1 cellular context compared by ENCODE assay signal in the genomic region with DNA sequence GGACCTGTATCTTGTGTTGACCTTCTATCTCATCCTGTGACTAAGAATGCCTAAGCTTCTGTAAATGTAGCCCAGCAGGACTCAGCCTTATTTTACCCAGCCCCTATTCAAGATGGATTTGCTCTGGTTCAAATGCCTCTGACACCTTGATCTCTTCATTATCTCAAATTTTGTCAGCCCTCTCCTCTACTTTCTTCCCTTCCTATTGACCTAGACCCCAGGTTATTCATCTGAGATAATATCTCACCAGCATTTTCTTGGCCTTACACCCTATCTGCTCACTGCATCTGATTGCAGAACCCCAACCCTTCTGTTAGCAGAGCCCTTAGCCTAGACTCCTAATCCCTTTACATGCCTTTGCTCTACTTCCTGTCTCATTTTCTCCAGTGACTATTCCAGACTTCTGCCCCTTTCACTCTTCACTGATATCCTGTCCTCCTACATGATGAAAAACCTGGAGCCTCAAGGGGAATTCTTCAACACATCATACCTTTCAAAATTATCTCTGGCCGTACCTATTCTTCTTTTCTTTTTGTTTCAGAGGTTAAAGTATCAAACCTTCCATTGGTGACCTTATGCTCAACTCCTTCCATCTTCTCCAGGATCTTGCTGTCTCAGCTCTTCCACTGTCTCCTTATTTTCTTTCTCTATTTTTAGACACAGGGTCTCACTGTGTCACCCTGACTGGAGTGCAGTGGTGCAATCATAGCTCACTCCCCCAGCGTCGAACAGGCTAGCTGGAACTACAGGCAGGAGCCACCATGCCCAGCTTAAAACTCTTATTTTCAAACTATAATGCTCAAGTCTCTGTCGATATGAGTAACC.
TF ChIP-seq lines count a peak whose summit lies in the region.

No MANE protein-coding gene starts in this region.

TF ChIP-seq in K562, 482 proteins besides CTCF, POLR2A, EP300 and RAD21 (continued from another document and continues in another):
- TF ChIP-seq, protein P1, sequence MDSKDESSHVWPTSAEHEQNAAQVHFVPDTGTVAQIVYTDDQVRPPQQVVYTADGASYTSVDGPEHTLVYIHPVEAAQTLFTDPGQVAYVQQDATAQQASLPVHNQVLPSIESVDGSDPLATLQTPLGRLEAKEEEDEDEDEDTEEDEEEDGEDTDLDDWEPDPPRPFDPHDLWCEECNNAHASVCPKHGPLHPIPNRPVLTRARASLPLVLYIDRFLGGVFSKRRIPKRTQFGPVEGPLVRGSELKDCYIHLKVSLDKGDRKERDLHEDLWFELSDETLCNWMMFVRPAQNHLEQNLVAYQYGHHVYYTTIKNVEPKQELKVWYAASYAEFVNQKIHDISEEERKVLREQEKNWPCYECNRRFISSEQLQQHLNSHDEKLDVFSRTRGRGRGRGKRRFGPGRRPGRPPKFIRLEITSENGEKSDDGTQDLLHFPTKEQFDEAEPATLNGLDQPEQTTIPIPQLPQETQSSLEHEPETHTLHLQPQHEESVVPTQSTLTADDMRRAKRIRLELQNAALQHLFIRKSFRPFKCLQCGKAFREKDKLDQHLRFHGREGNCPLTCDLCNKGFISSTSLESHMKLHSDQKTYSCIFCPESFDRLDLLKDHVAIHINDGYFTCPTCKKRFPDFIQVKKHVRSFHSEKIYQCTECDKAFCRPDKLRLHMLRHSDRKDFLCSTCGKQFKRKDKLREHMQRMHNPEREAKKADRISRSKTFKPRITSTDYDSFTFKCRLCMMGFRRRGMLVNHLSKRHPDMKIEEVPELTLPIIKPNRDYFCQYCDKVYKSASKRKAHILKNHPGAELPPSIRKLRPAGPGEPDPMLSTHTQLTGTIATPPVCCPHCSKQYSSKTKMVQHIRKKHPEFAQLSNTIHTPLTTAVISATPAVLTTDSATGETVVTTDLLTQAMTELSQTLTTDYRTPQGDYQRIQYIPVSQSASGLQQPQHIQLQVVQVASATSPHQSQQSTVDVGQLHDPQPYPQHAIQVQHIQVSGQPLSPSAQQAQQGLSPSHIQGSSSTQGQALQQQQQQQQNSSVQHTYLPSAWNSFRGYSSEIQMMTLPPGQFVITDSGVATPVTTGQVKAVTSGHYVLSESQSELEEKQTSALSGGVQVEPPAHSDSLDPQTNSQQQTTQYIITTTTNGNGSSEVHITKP (IDR thresholded peaks at IDR 0.05; ENCODE audit: partially characterized antibody) = no peak
- TF ChIP-seq, protein P2, sequence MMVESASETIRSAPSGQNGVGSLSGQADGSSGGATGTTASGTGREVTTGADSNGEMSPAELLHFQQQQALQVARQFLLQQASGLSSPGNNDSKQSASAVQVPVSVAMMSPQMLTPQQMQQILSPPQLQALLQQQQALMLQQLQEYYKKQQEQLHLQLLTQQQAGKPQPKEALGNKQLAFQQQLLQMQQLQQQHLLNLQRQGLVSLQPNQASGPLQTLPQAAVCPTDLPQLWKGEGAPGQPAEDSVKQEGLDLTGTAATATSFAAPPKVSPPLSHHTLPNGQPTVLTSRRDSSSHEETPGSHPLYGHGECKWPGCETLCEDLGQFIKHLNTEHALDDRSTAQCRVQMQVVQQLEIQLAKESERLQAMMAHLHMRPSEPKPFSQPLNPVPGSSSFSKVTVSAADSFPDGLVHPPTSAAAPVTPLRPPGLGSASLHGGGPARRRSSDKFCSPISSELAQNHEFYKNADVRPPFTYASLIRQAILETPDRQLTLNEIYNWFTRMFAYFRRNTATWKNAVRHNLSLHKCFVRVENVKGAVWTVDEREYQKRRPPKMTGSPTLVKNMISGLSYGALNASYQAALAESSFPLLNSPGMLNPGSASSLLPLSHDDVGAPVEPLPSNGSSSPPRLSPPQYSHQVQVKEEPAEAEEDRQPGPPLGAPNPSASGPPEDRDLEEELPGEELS (CRISPR knock-in tag; IDR thresholded peaks at IDR 0.05; ENCODE audit: borderline replicate concordance) = no peak
- TF ChIP-seq, protein P3, sequence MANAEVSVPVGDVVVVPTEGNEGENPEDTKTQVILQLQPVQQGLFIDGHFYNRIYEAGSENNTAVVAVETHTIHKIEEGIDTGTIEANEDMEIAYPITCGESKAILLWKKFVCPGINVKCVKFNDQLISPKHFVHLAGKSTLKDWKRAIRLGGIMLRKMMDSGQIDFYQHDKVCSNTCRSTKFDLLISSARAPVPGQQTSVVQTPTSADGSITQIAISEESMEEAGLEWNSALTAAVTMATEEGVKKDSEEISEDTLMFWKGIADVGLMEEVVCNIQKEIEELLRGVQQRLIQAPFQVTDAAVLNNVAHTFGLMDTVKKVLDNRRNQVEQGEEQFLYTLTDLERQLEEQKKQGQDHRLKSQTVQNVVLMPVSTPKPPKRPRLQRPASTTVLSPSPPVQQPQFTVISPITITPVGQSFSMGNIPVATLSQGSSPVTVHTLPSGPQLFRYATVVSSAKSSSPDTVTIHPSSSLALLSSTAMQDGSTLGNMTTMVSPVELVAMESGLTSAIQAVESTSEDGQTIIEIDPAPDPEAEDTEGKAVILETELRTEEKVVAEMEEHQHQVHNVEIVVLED (CRISPR knock-in tag; IDR thresholded peaks at IDR 0.05) = no peak
- no peak for TF ChIP-seq CBX2 (IDR thresholded peaks at IDR 0.05; ENCODE audit: insufficient read depth, low read length, poor library complexity, severe bottlenecking)
- TF ChIP-seq, protein P4, sequence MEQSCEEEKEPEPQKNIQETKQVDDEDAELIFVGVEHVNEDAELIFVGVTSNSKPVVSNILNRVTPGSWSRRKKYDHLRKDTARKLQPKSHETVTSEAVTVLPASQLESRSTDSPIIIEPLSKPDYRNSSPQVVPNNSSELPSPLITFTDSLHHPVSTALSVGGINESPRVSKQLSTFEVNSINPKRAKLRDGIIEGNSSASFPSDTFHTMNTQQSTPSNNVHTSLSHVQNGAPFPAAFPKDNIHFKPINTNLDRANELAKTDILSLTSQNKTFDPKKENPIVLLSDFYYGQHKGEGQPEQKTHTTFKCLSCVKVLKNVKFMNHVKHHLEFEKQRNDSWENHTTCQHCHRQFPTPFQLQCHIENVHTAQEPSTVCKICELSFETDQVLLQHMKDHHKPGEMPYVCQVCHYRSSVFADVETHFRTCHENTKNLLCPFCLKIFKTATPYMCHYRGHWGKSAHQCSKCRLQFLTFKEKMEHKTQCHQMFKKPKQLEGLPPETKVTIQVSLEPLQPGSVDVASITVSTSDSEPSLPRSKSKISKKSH (CRISPR knock-in tag; IDR thresholded peaks at IDR 0.05) = no peak
- TF ChIP-seq MEF2D (tag; conservative IDR thresholded peaks at IDR 0.05; ENCODE audit: low read depth) = peak; percentile 96
- TF ChIP-seq, protein P5, sequence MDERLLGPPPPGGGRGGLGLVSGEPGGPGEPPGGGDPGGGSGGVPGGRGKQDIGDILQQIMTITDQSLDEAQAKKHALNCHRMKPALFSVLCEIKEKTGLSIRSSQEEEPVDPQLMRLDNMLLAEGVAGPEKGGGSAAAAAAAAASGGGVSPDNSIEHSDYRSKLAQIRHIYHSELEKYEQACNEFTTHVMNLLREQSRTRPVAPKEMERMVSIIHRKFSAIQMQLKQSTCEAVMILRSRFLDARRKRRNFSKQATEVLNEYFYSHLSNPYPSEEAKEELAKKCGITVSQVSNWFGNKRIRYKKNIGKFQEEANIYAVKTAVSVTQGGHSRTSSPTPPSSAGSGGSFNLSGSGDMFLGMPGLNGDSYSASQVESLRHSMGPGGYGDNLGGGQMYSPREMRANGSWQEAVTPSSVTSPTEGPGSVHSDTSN (CRISPR knock-in tag; IDR thresholded peaks at IDR 0.05; ENCODE audit: low read depth) = no peak
- TF ChIP-seq, protein P5 (tag; conservative IDR thresholded peaks at IDR 0.05; ENCODE audit: low read depth) = peak; percentile 60
- TF ChIP-seq NEUROD1 (IDR thresholded peaks at IDR 0.05; ENCODE audit: borderline replicate concordance, low read depth, low read length, partially characterized antibody) = no peak
- no peak for TF ChIP-seq ZNF232 (CRISPR knock-in tag; IDR thresholded peaks at IDR 0.05)
- TF ChIP-seq SIN3B (IDR thresholded peaks at IDR 0.05; ENCODE audit: low read depth) = no peak
- TF ChIP-seq MIER1 (IDR thresholded peaks at IDR 0.05; ENCODE audit: low read depth) = no peak
- TF ChIP-seq, protein P6, sequence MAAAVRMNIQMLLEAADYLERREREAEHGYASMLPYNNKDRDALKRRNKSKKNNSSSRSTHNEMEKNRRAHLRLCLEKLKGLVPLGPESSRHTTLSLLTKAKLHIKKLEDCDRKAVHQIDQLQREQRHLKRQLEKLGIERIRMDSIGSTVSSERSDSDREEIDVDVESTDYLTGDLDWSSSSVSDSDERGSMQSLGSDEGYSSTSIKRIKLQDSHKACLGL (CRISPR knock-in tag; IDR thresholded peaks at IDR 0.05; ENCODE audit: borderline replicate concordance, poor library complexity, severe bottlenecking) = peak; percentile 77
- no peak for TF ChIP-seq PML (IDR thresholded peaks at IDR 0.05; ENCODE audit: low read length)
- no peak for TF ChIP-seq PCBP1 (IDR thresholded peaks at IDR 0.05; ENCODE audit: low read depth, low read length, poor library complexity, severe bottlenecking)
- peak; percentile 48; the same call in 1 of the 2 replicates for TF ChIP-seq ZNF507 (tag; conservative IDR thresholded peaks at IDR 0.05)
- no peak for TF ChIP-seq TCF3 (CRISPR knock-in tag; IDR thresholded peaks at IDR 0.05)
- TF ChIP-seq U2AF1 (optimal IDR thresholded peaks at IDR 0.05; ENCODE audit: low read depth, low read length) = no peak
- TF ChIP-seq RHOXF2B (CRISPR knock-in tag; conservative IDR thresholded peaks at IDR 0.05) = no peak
- no peak for TF ChIP-seq YY1 (IDR thresholded peaks at IDR 0.05; ENCODE audit: borderline replicate concordance in 1 of 3, control insufficient read depth in 1 of 3, extremely low read depth in 1 of 3, insufficient read depth in 3 of 3, insufficient read length in 1 of 3, insufficient replicate concordance in 2 of 3, low read depth in 1 of 3, low read length in 2 of 3)
- TF ChIP-seq ZNF324 (CRISPR knock-in tag; IDR thresholded peaks at IDR 0.05) = peak; percentile 82
- TF ChIP-seq, protein P7, sequence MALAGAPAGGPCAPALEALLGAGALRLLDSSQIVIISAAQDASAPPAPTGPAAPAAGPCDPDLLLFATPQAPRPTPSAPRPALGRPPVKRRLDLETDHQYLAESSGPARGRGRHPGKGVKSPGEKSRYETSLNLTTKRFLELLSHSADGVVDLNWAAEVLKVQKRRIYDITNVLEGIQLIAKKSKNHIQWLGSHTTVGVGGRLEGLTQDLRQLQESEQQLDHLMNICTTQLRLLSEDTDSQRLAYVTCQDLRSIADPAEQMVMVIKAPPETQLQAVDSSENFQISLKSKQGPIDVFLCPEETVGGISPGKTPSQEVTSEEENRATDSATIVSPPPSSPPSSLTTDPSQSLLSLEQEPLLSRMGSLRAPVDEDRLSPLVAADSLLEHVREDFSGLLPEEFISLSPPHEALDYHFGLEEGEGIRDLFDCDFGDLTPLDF (CRISPR knock-in tag; IDR thresholded peaks at IDR 0.05) = no peak
- no peak for TF ChIP-seq KHSRP (IDR thresholded peaks at IDR 0.05)
- TF ChIP-seq SAFB2 (IDR thresholded peaks at IDR 0.05; ENCODE audit: borderline replicate concordance, low read depth, low read length, severe bottlenecking) = no peak
- TF ChIP-seq, protein P8, sequence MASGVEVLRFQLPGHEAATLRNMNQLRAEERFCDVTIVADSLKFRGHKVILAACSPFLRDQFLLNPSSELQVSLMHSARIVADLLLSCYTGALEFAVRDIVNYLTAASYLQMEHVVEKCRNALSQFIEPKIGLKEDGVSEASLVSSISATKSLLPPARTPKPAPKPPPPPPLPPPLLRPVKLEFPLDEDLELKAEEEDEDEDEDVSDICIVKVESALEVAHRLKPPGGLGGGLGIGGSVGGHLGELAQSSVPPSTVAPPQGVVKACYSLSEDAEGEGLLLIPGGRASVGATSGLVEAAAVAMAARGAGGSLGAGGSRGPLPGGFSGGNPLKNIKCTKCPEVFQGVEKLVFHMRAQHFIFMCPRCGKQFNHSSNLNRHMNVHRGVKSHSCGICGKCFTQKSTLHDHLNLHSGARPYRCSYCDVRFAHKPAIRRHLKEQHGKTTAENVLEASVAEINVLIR (CRISPR knock-in tag; IDR thresholded peaks at IDR 0.05) = peak; percentile 82
- no peak; the same call in 1 of the 2 replicates for TF ChIP-seq EHMT2 (IDR thresholded peaks at IDR 0.05)
- peak; percentile 95 for TF ChIP-seq MTF1 (CRISPR knock-in tag; IDR thresholded peaks at IDR 0.05; ENCODE audit: borderline replicate concordance)
- TF ChIP-seq TOE1 (IDR thresholded peaks at IDR 0.05; ENCODE audit: borderline replicate concordance) = no peak
- TF ChIP-seq TOE1 (CRISPR knock-in tag; IDR thresholded peaks at IDR 0.05; ENCODE audit: borderline replicate concordance, low read depth) = no peak
- peak; percentile 85; the same call in 1 of the 2 replicates for TF ChIP-seq MEF2A (IDR thresholded peaks at IDR 0.05; ENCODE audit: control insufficient read depth, low read depth, low read length)
- no peak for TF ChIP-seq PYGO2 (tag; IDR thresholded peaks at IDR 0.05)
- TF ChIP-seq GTF2A2 (tag; IDR thresholded peaks at IDR 0.05) = peak; percentile 90
- no peak for TF ChIP-seq CCNT2 (IDR thresholded peaks at IDR 0.05; ENCODE audit: borderline replicate concordance, extremely low read depth, insufficient read length, low read depth, low read length)
- no peak for TF ChIP-seq ZFP36 (IDR thresholded peaks at IDR 0.05; ENCODE audit: low read depth, low read length, partially characterized antibody)
- no peak for TF ChIP-seq GABPB2 (CRISPR knock-in tag; conservative IDR thresholded peaks at IDR 0.05)
- TF ChIP-seq FOXA1 (IDR thresholded peaks at IDR 0.05; ENCODE audit: borderline replicate concordance) = no peak
- TF ChIP-seq MAZ (CRISPR knock-in tag; conservative IDR thresholded peaks at IDR 0.05 in 1 of 2, IDR thresholded peaks at IDR 0.05 in 1 of 2) = peak in 1 of 2 experiments; percentile 94; a peak in 3 of 4 replicates
- no peak for TF ChIP-seq ZNF717 (CRISPR knock-in tag; IDR thresholded peaks at IDR 0.05)
- peak; percentile 92 for TF ChIP-seq HIVEP1 (CRISPR knock-in tag; IDR thresholded peaks at IDR 0.05)
- TF ChIP-seq BACH1 (tag; IDR thresholded peaks at IDR 0.05) = peak; percentile 90
- no peak for TF ChIP-seq PRPF4 (IDR thresholded peaks at IDR 0.05; ENCODE audit: insufficient read depth, low read depth, low read length, poor library complexity, severe bottlenecking)
- TF ChIP-seq PURB (CRISPR knock-in tag; IDR thresholded peaks at IDR 0.05; ENCODE audit: low read depth) = no peak
- TF ChIP-seq PHTF2 (CRISPR knock-in tag; IDR thresholded peaks at IDR 0.05) = peak; percentile 83; the same call in 1 of the 2 replicates
- TF ChIP-seq HNRNPUL1 (IDR thresholded peaks at IDR 0.05; ENCODE audit: low read length) = no peak
- peak; percentile 83; the same call in 1 of the 2 replicates for TF ChIP-seq ZNF347 (CRISPR knock-in tag; IDR thresholded peaks at IDR 0.05; ENCODE audit: low read depth)
- no peak for TF ChIP-seq ATF1 (CRISPR knock-in tag; IDR thresholded peaks at IDR 0.05)
- no peak for TF ChIP-seq ATF1 (tag; IDR thresholded peaks at IDR 0.05)
- TF ChIP-seq ARID1B (IDR thresholded peaks at IDR 0.05) = no peak
